In the genomic region with DNA sequence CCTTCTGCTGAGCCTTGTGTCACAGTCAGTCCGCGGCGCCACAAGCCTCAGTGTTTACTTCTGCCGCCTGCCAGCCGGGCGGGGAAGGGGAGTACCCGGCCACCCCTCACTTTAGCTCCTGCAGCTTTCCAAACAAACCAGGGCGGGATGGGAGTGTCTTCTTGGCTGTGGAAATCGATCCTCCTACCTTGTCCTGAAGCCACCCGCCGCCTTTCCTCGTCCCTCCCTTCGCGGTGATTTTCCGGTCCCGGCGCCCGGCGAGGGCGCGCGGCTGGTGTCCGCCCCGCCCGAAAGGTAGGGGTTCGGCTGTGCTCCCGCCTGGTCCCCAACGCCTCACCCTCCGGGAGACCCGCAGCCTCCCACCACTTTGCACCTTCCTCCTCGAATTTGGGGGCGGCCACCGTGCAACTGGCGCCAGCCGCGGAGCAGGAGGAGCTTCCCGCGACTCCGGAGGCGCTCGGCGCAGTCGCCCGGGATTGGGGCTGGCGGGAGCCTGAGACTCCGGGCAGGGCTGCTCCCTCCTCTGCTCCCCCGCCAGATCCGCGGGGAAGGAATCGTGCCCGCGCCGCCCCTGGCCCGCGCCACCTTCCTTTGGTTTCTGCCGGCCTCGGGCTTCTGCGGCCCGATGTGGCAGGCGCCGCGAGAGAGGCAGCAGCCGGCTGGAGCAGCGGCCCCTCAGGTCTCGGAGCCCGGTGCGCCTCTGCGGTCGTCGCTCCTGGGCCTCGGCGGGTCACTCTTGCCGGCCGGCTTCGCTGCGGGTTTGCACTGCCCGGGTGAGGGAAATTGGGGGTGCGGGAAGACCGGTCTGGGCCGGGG, we compare ENCODE assay signal across 8 cellular contexts. TPM values are rescaled to one million over a fixed set of nuclear protein-coding genes. Genes with fewer than 3 reads are reported as not detected.
DNase-seq lines count a peak whose midpoint lies in the region; ATAC-seq, FAIRE-seq and TF ChIP-seq lines count a peak whose summit lies in the region.

No MANE protein-coding gene starts in this region.

- intact Hi-C loops in activated naive CD4-positive, alpha-beta T cell treated with anti-CD3 and anti-CD28 coated beads for 36 hours (cut with micrococcal nuclease) = loop anchor here (2.0 to 10.0 kb wide), 2 partner anchors 140 to 698 kb away; partner anchors contain the start of genes CPOX and GABRR3
- intact Hi-C loops in pancreas (cut with DNase I) = loop anchor here in 1 of 3 donors (10.0 kb wide), 1 partner anchor 52 kb away; no protein-coding TSS in a partner anchor

- H3K4me3 Mint-ChIP-seq in activated naive CD4-positive, alpha-beta T cell treated with anti-CD3 and anti-CD28 coated beads for 36 hours = peak overlapping the region; percentile 69

- FAIRE-seq in pancreas (lab: Jason Lieb, UNC) = no peak

- no peaks in the 10 kb centered on the region for H3K9me3 ChIP-seq in right atrium auricular region
- no peaks in the 10 kb centered on the region for H3K9me3 ChIP-seq in pancreas

- peaks cover 58% of the 10 kb centered on the region for H3K27me3 Mint-ChIP-seq in activated naive CD4-positive, alpha-beta T cell treated with anti-CD3 and anti-CD28 coated beads for 36 hours (ENCODE audit: low read depth)

- H3K4me3 ChIP-seq in right atrium auricular region (peak overlapping the region; percentile 78 to 90), pancreas (peak overlapping the region; percentile 54 to 83 (median 69))

- no peaks in the 10 kb centered on the region for H3K36me3 ChIP-seq in right atrium auricular region
- no peaks in the 10 kb centered on the region for H3K36me3 ChIP-seq in pancreas

- no peak overlapping the region for H3K27ac Mint-ChIP-seq in activated naive CD4-positive, alpha-beta T cell treated with anti-CD3 and anti-CD28 coated beads for 36 hours

- no peaks in the 10 kb centered on the region for H3K27me3 ChIP-seq in right atrium auricular region
- no peaks in the 10 kb centered on the region for H3K27me3 ChIP-seq in pancreas

- H3K4me1 ChIP-seq in right atrium auricular region = peaks cover 0 to 22% of the 10 kb centered on the region in 2 donors
- H3K4me1 ChIP-seq in pancreas = no peaks in the 10 kb centered on the region

- H3K36me3 Mint-ChIP-seq in activated naive CD4-positive, alpha-beta T cell treated with anti-CD3 and anti-CD28 coated beads for 36 hours (ENCODE audit: low read depth) = no peaks in the 10 kb centered on the region

- WGBS in pancreas, 2 donors = 1% methylated on average over 65 to 80 of the region's 80 CpGs

- CTCF ChIA-PET in activated naive CD4-positive, alpha-beta T cell treated with anti-CD3 and anti-CD28 coated beads for 36 hours (lab: Charles Lee) = interaction anchor here (0.8 to 1.1 kb wide), 2 partner anchors 75 to 120 kb away, joined by 3 read pairs; no protein-coding TSS in a partner anchor

- peaks cover 12% of the 10 kb centered on the region for H3K4me1 Mint-ChIP-seq in activated naive CD4-positive, alpha-beta T cell treated with anti-CD3 and anti-CD28 coated beads for 36 hours (ENCODE audit: low read depth)

- H3K27ac ChIP-seq in right atrium auricular region (peak overlapping the region; percentile 91 to 95), pancreas (peak overlapping the region; percentile 10 to 77 (median 65))

- TF ChIP-seq CTCF in right atrium auricular region (IDR thresholded peaks at IDR 0.05) = no peak
- TF ChIP-seq CTCF in pancreas (IDR thresholded peaks at IDR 0.05) = no peak

- H3K9me3 Mint-ChIP-seq in activated naive CD4-positive, alpha-beta T cell treated with anti-CD3 and anti-CD28 coated beads for 36 hours = no peaks in the 10 kb centered on the region

- ATAC-seq in HG02588 (IDR thresholded peaks at IDR 0.05; ENCODE audit: unreplicated experiment) = peak; percentile 53
- ATAC-seq in pancreas = peak; percentile 76 to 80 (median 78)
- ATAC-seq in GM18867 (IDR thresholded peaks at IDR 0.05; ENCODE audit: unreplicated experiment) = no peak

- peak; percentile 25 for DNase-seq in activated naive CD4-positive, alpha-beta T cell treated with anti-CD3 and anti-CD28 coated beads for 36 hours
- DNase-seq in activated naive CD4-positive, alpha-beta T cell treated with Interleukin-2 at 50 U/mL for 16 hours = no peak
- DNase-seq in NCI-H187 treated with DMSO at 0.1 percent for 48 hours (lab: John Stamatoyannopoulos, UW) = peak; percentile 47
- peak in 55 of 56 donors; percentile 11 to 82 (median 62) for DNase-seq in amygdala (lab: John Stamatoyannopoulos, UW)
- peak; percentile 70 for DNase-seq in right atrium auricular region (ENCODE audit: low spot score)
- DNase-seq in pancreas = peak; percentile 27 to 78 (median 47)

RNA-seq across cellular contexts. Expression of gene ST3GAL6, which starts 30.7 kb away (rescaled TPM):
- not detected for total RNA-seq in activated naive CD4-positive, alpha-beta T cell treated with anti-CD3 and anti-CD28 coated beads for 36 hours
- total RNA-seq in right atrium auricular region (10 to 100 TPM; 25.9 to 27.2 TPM), pancreas (1 to 10 TPM; 3.6 to 9.5 (median 6.7) TPM)
- polyA plus RNA-seq in pancreas = 10 to 100 TPM in 1 of 2 donors, 1 to 10 TPM in 1; 5.7 to 16.1 TPM
